Comparison of ENCODE assay signal across 14 cellular contexts in the genomic region with DNA sequence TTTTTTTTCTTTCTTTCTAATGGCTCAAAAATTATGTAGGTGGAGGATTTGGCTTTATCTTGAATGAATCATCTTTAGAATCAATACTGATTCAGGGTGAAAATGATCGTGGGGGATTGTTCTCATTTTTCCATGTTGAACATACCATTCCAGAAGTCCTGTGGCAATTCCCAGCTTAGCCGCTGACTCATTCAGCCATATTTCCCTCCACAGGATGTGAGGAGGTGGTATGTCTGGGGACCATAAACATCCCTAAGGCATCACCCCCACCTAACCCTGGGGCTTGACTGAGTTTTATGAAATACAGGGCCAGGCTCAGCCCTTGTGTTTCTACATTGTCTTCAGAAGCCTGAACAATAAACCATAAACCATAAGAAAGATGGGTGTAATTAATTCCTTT.
DNase-seq lines count a peak whose midpoint lies in the region; ATAC-seq and TF ChIP-seq lines count a peak whose summit lies in the region.
"Had no signal": no experiment of that assay in that cellular context is flagged by ENCODE, and none has a peak within 500 bp of the region (broad histone marks: within the 10 kb centered on the region; RNA-seq: fewer than 3 reads in every experiment).

No MANE protein-coding gene starts in this region.

- H3K27me3 Mint-ChIP-seq in MCF 10A (ENCODE audit: insufficient read depth, unreplicated experiment) (no peaks in the 10 kb centered on the region), natural killer cell (ENCODE audit: low read depth in 2 of 2) (peaks cover 0 to 3% of the 10 kb centered on the region in 2 donors)
- peaks cover 6% of the 10 kb centered on the region for H3K27me3 Mint-ChIP-seq in activated CD8-positive, alpha-beta T cell treated with anti-CD3 and anti-CD28 coated beads for 36 hours

- H3K4me1 Mint-ChIP-seq in MCF 10A (ENCODE audit: insufficient read depth, unreplicated experiment) (peaks cover 32% of the 10 kb centered on the region), natural killer cell (no peaks in the 10 kb centered on the region)
- H3K4me1 Mint-ChIP-seq in activated CD8-positive, alpha-beta T cell treated with anti-CD3 and anti-CD28 coated beads for 36 hours (ENCODE audit: low read depth) = no peaks in the 10 kb centered on the region

- no peak for TF ChIP-seq POLR2A in breast epithelium (IDR thresholded peaks at IDR 0.05)

- H3K9me3 Mint-ChIP-seq in MCF 10A (ENCODE audit: unreplicated experiment) = peaks cover 25% of the 10 kb centered on the region
- no peaks in the 10 kb centered on the region for H3K9me3 Mint-ChIP-seq in activated CD8-positive, alpha-beta T cell treated with anti-CD3 and anti-CD28 coated beads for 36 hours
- H3K9me3 Mint-ChIP-seq in natural killer cell = peaks cover 0 to 3% of the 10 kb centered on the region in 2 donors

- H3K4me3 ChIP-seq in breast epithelium = no peak overlapping the region
- H3K4me3 ChIP-seq in ascending aorta = no peak overlapping the region

- H3K4me1 ChIP-seq in breast epithelium (no peaks in the 10 kb centered on the region), ascending aorta (peaks cover 8% of the 10 kb centered on the region in 2 donors)

- no peaks in the 10 kb centered on the region for H3K36me3 ChIP-seq in breast epithelium
- H3K36me3 ChIP-seq in ascending aorta = no peaks in the 10 kb centered on the region

- intact Hi-C loops in MCF 10A (cut with micrococcal nuclease) (no loop called here), breast epithelium (cut with DNase I; ENCODE audit: low total_unique reads) (no loop called here), ascending aorta (cut with DNase I) (no loop called here), natural killer cell (cut with micrococcal nuclease) (no loop called here)
- intact Hi-C loops in activated CD8-positive, alpha-beta T cell treated with anti-CD3 and anti-CD28 coated beads for 36 hours (cut with micrococcal nuclease) = no loop called here

- H3K9me3 ChIP-seq in breast epithelium (peaks cover 5% of the 10 kb centered on the region in 2 donors), ascending aorta (peaks cover 6 to 7% of the 10 kb centered on the region in 2 donors)

- H3K27me3 ChIP-seq in breast epithelium (no peaks in the 10 kb centered on the region), ascending aorta (no peaks in the 10 kb centered on the region)

- DNase-seq in MCF 10A (ENCODE audit: unreplicated experiment) = peak; percentile 73
- no peak for DNase-seq in breast epithelium (ENCODE audit: low spot score in 2 of 2)
- DNase-seq in ascending aorta (ENCODE audit: low spot score in 2 of 2) = peak in 1 of 2 donors; percentile 73
- DNase-seq in hepatic stellate cell (ENCODE audit: low spot score) = peak; percentile 58
- DNase-seq in DMS53 (lab: John Stamatoyannopoulos, UW) = no peak
- no peak for DNase-seq in activated CD8-positive, alpha-beta T cell treated with anti-CD3 and anti-CD28 coated beads for 36 hours
- DNase-seq in natural killer cell = no peak
- DNase-seq: activated naive CD4-positive, alpha-beta T cell treated with anti-CD3 and anti-CD28 coated beads, Interleukin-2, amount 50 U/mL, for 16 hours; left cardiac atrium; NCI-H510A; nucleus accumbens; SHP77 treated with DMSO at 0.1 percent for 48 hours had no signal

- H3K27ac Mint-ChIP-seq in MCF 10A (ENCODE audit: low read depth, unreplicated experiment) (peak overlapping the region; percentile 84), natural killer cell (no peak overlapping the region)
- H3K27ac Mint-ChIP-seq in activated CD8-positive, alpha-beta T cell treated with anti-CD3 and anti-CD28 coated beads for 36 hours = no peak overlapping the region

- H3K27ac ChIP-seq in breast epithelium (no peak overlapping the region), ascending aorta (peak overlapping the region; percentile 79 to 90)
- H3K27ac ChIP-seq: 22Rv1 had no signal

- POLR2A ChIA-PET in MCF 10A (lab: Yijun Ruan, JAX) = no interaction called here
- POLR2A ChIA-PET in activated CD8-positive, alpha-beta T cell treated with anti-CD3 and anti-CD28 coated beads for 36 hours (lab: Charles Lee) = no interaction called here

- CTCF ChIA-PET in MCF 10A (lab: Yijun Ruan, JAX) = interaction anchor here (1.2 to 1.3 kb wide), 2 partner anchors 302 to 391 kb away, joined by 3 read pairs; no protein-coding TSS in a partner anchor
- CTCF ChIA-PET in activated CD8-positive, alpha-beta T cell treated with anti-CD3 and anti-CD28 coated beads for 36 hours (lab: Charles Lee) = no interaction called here

- ATAC-seq in HG02884 (IDR thresholded peaks at IDR 0.05; ENCODE audit: unreplicated experiment) (no peak), natural killer cell (no peak)
- no peak for ATAC-seq in activated CD8-positive, alpha-beta T cell treated with anti-CD3 and anti-CD28 coated beads for 36 hours

- BruUV-seq in MCF 10A (replicated peaks; lab: Mats Ljungman, UMichigan) = no TSS peak

- H3K36me3 Mint-ChIP-seq in MCF 10A (ENCODE audit: insufficient read depth, unreplicated experiment) (no peaks in the 10 kb centered on the region), natural killer cell (no peaks in the 10 kb centered on the region)
- no peaks in the 10 kb centered on the region for H3K36me3 Mint-ChIP-seq in activated CD8-positive, alpha-beta T cell treated with anti-CD3 and anti-CD28 coated beads for 36 hours (ENCODE audit: low read depth)

- no peak for TF ChIP-seq CTCF in MCF 10A (IDR thresholded peaks at IDR 0.05; ENCODE audit: unreplicated experiment)
- TF ChIP-seq CTCF in breast epithelium (IDR thresholded peaks at IDR 0.05) = no peak
- TF ChIP-seq CTCF in ascending aorta (IDR thresholded peaks at IDR 0.05) = no peak
- TF ChIP-seq CTCF in activated CD8-positive, alpha-beta T cell treated with anti-CD3 and anti-CD28 coated beads for 36 hours (IDR thresholded peaks at IDR 0.05) = no peak
- TF ChIP-seq CTCF in natural killer cell (IDR thresholded peaks at IDR 0.05) = no peak

- H3K4me3 Mint-ChIP-seq in MCF 10A (ENCODE audit: unreplicated experiment) (no peak overlapping the region), natural killer cell (no peak overlapping the region)
- no peak overlapping the region for H3K4me3 Mint-ChIP-seq in activated CD8-positive, alpha-beta T cell treated with anti-CD3 and anti-CD28 coated beads for 36 hours

Comparison
In these comparisons a context has a peak if more than half of its experiments do, and no peak if none do; other contexts are left out.
1. DNase-seq: peak in MCF 10A (single experiment) and hepatic stellate cell (single experiment); none in breast epithelium (0 of 2), DMS53 (single experiment), activated CD8-positive, alpha-beta T cell treated with anti-CD3 and anti-CD28 coated beads for 36 hours (single experiment) and natural killer cell (single experiment).
2. H3K27ac ChIP-seq: peak in ascending aorta (2 of 2); none in breast epithelium (0 of 2).